Comparison of ENCODE assay signal across 1 cellular context in genomic region chr3:126098391-126098858, GRCh38.
TF ChIP-seq lines count a peak whose summit lies in the region.

No MANE protein-coding gene starts in this region.

TF ChIP-seq in HepG2, 621 proteins besides CTCF, POLR2A, EP300 and RAD21:
- no peak for TF ChIP-seq MYPOP (CRISPR knock-in tag; IDR thresholded peaks at IDR 0.05)
- TF ChIP-seq BCL6 (CRISPR knock-in tag; IDR thresholded peaks at IDR 0.05) = no peak
- no peak for TF ChIP-seq PCBP1 (IDR thresholded peaks at IDR 0.05; ENCODE audit: borderline replicate concordance, low read depth, low read length)
- no peak for TF ChIP-seq ZNF614 (CRISPR knock-in tag; IDR thresholded peaks at IDR 0.05; ENCODE audit: borderline replicate concordance)
- no peak for TF ChIP-seq ZNF24 (IDR thresholded peaks at IDR 0.05)
- no peak for TF ChIP-seq ZNF770 (CRISPR knock-in tag; IDR thresholded peaks at IDR 0.05)
- TF ChIP-seq RNF2 (conservative IDR thresholded peaks at IDR 0.05; ENCODE audit: low read depth) = no peak
- no peak for TF ChIP-seq ZBTB7A (CRISPR knock-in tag; IDR thresholded peaks at IDR 0.05)
- TF ChIP-seq SOX13 (IDR thresholded peaks at IDR 0.05) = no peak
- TF ChIP-seq SOX13 (CRISPR knock-in tag; conservative IDR thresholded peaks at IDR 0.05 in 1 of 2, IDR thresholded peaks at IDR 0.05 in 1 of 2) = no peak
